Comparison of ENCODE assay signal across 8 cellular contexts in genomic region chr17:26940587-26940986, GRCh38.
A peak's percentile ranks its signal among the peaks of the same experiment; 100 is the strongest.
DNase-seq lines count a peak whose midpoint lies in the region; ATAC-seq, FAIRE-seq and TF ChIP-seq lines count a peak whose summit lies in the region.
"Not testable (repeated sequence)": the region's sequence is repeated elsewhere in the genome, so short reads cannot be mapped to it uniquely, and the experiment has no call there.

No MANE protein-coding gene starts in this region.

- intact Hi-C loops in left ventricle myocardium superior (cut with micrococcal nuclease); lower lobe of right lung (cut with DNase I); psoas muscle (cut with DNase I); upper lobe of right lung (cut with DNase I): not testable (repeated sequence)

- H3K9me3 Mint-ChIP-seq in activated naive CD8-positive, alpha-beta T cell treated with anti-CD3 and anti-CD28 coated beads, Interleukin-2, amount 50 U/mL, for 24 hours = not testable (repeated sequence)

- ATAC-seq in A549 = peak; percentile 32 to 71; a peak in 3 of 6 replicates
- ATAC-seq in HG03045 (IDR thresholded peaks at IDR 0.05; ENCODE audit: unreplicated experiment) = peak; percentile 48
- peak; percentile 33 for ATAC-seq in activated naive CD8-positive, alpha-beta T cell treated with anti-CD3 and anti-CD28 coated beads, Interleukin-2, amount 50 U/mL, for 24 hours
- ATAC-seq in foreskin keratinocyte = peak; percentile 34
- ATAC-seq in left ventricle myocardium superior = peak; percentile 53
- ATAC-seq in lower lobe of right lung = peak; percentile 72 to 81
- peak in 3 of 4 donors; percentile 63 to 67 (median 66) for ATAC-seq in psoas muscle
- ATAC-seq in upper lobe of right lung = peak; percentile 76

- TF ChIP-seq CTCF in A549 (IDR thresholded peaks at IDR 0.05); foreskin keratinocyte (conservative IDR thresholded peaks at IDR 0.05); lower lobe of right lung (IDR thresholded peaks at IDR 0.05); psoas muscle (IDR thresholded peaks at IDR 0.05); upper lobe of right lung (IDR thresholded peaks at IDR 0.05): not testable (repeated sequence)

- not testable (repeated sequence) for DNase-seq in A549 (ENCODE audit: low read depth in 1 of 2, low spot score in 1 of 2); activated naive CD8-positive, alpha-beta T cell treated with anti-CD3 and anti-CD28 coated beads, Interleukin-2, amount 50 U/mL, for 24 hours; foreskin keratinocyte; left ventricle myocardium superior; lower lobe of right lung; psoas muscle; upper lobe of right lung

- H3K36me3 Mint-ChIP-seq in activated naive CD8-positive, alpha-beta T cell treated with anti-CD3 and anti-CD28 coated beads, Interleukin-2, amount 50 U/mL, for 24 hours (ENCODE audit: low read depth) = not testable (repeated sequence)

- H3K36me3 ChIP-seq in lower lobe of right lung; psoas muscle (ENCODE audit: insufficient read depth in 1 of 2, low read depth in 1 of 2); upper lobe of right lung: not testable (repeated sequence)

- not testable (repeated sequence) for H3K4me1 Mint-ChIP-seq in activated naive CD8-positive, alpha-beta T cell treated with anti-CD3 and anti-CD28 coated beads, Interleukin-2, amount 50 U/mL, for 24 hours

- H3K27ac Mint-ChIP-seq in activated naive CD8-positive, alpha-beta T cell treated with anti-CD3 and anti-CD28 coated beads, Interleukin-2, amount 50 U/mL, for 24 hours = not testable (repeated sequence)

- H3K4me3 Mint-ChIP-seq in activated naive CD8-positive, alpha-beta T cell treated with anti-CD3 and anti-CD28 coated beads, Interleukin-2, amount 50 U/mL, for 24 hours = not testable (repeated sequence)

- peaks cover 36% of the 10 kb centered on the region for H3K9me3 ChIP-seq in A549
- not testable (repeated sequence) for H3K9me3 ChIP-seq in lower lobe of right lung, psoas muscle, upper lobe of right lung

- not testable (repeated sequence) for H3K4me1 ChIP-seq in A549, foreskin keratinocyte, lower lobe of right lung, psoas muscle, upper lobe of right lung

- not testable (repeated sequence) for TF ChIP-seq POLR2A in A549 (IDR thresholded peaks at IDR 0.05; ENCODE audit: low read length)

- CTCF ChIA-PET in A549 (lab: Yijun Ruan, JAX) = not testable (repeated sequence)

- TF ChIP-seq EP300 in A549 (IDR thresholded peaks at IDR 0.05) = not testable (repeated sequence)

- H3K27me3 Mint-ChIP-seq in activated naive CD8-positive, alpha-beta T cell treated with anti-CD3 and anti-CD28 coated beads, Interleukin-2, amount 50 U/mL, for 24 hours = not testable (repeated sequence)

- not testable (repeated sequence) for FAIRE-seq in A549 (lab: Jason Lieb, UNC)

- POLR2A ChIA-PET in A549 (lab: Yijun Ruan, JAX) = not testable (repeated sequence)

- H3K27ac ChIP-seq in A549, foreskin keratinocyte, lower lobe of right lung, psoas muscle, upper lobe of right lung: not testable (repeated sequence)

- H3K4me2 ChIP-seq in A549 = not testable (repeated sequence)

- not testable (repeated sequence) for H3K4me3 ChIP-seq in A549, lower lobe of right lung, psoas muscle, upper lobe of right lung

- not testable (repeated sequence) for H3K27me3 ChIP-seq in foreskin keratinocyte; lower lobe of right lung (ENCODE audit: low read depth); psoas muscle (ENCODE audit: insufficient read depth in 3 of 3, low read length in 2 of 3); upper lobe of right lung

- not testable (repeated sequence) for TF ChIP-seq RAD21 in A549 (conservative IDR thresholded peaks at IDR 0.05 in 1 of 2, IDR thresholded peaks at IDR 0.05 in 1 of 2)

- WGBS in A549 (ENCODE audit: missing lambda C conversion rate) = 5% methylated on average over 2 of the region's 2 CpGs
- 33 to 42% (median 38%) methylated on average over 2 of the region's 2 CpGs for WGBS in psoas muscle, 3 donors
